Comparison of ENCODE assay signal across 29 cellular contexts in genomic region chr15:52963865-52964264, GRCh38.
"Had no signal": no experiment of that assay in that cellular context is flagged by ENCODE, and none has a peak within 500 bp of the region (broad histone marks: within the 10 kb centered on the region; RNA-seq: fewer than 3 reads in every experiment).

No MANE protein-coding gene starts in this region.

- H3K4me3 ChIP-seq: pancreas, psoas muscle, skin epidermis, smooth muscle cell, spleen, suprapubic skin, testis, tibial artery, transverse colon, upper lobe of right lung, uterus had no signal

- H3K9me3 ChIP-seq: neutrophil, pancreas, psoas muscle, spleen, suprapubic skin, testis, tibial artery, transverse colon, upper lobe of right lung, uterus had no signal

- H3K36me3 ChIP-seq: neutrophil, pancreas, spleen, suprapubic skin, tibial artery, transverse colon, upper lobe of right lung, uterus had no signal

- DNase-seq: naive B cell; naive thymus-derived CD8-positive, alpha-beta T cell; nephron progenitor cell; nucleus accumbens; pancreas; psoas muscle; right cardiac atrium; spleen; stimulated activated CD4-positive, alpha-beta T cell treated with anti-CD3 and anti-CD28 coated beads, Interleukin-12 subunit alpha, Interleukin-12 subunit beta, amount 100 ng/mL, for 4 hours; stimulated activated CD4-positive, alpha-beta T cell treated with anti-CD3 and anti-CD28 coated beads, Interleukin-1b, Interleukin-23, amount 100 ng/mL, for 48 hours; stimulated activated CD4-positive, alpha-beta T cell treated with anti-CD3 and anti-CD28 coated beads, Interleukin-4, amount 100 ng/mL, for 24 hours; stimulated activated naive B cell treated with anti-CD40 and anti-IgM and Interleukin-4, amounts not matched to agents 10 μg/mL and 1 μg/mL and 100 μg/mL, for 72 hours; stimulated activated naive CD4-positive, alpha-beta T cell treated with Interleukin-2 at 50 U/mL for 16 hours; substantia nigra; testis; tibial artery; transverse colon; upper lobe of right lung; uterus had no signal

- H3K27me3 ChIP-seq: neutrophil, pancreas, spleen, suprapubic skin, testis, tibial artery, transverse colon, upper lobe of right lung, uterus had no signal

- FAIRE-seq: pancreas had no signal

- H3K27ac ChIP-seq: neutrophil, pancreas, psoas muscle, skin epidermis, spleen, suprapubic skin, testis, tibial artery, transverse colon, upper lobe of right lung, uterus had no signal

- H3K36me3 Mint-ChIP-seq: naive B cell; naive thymus-derived CD8-positive, alpha-beta T cell; natural killer cell treated with Interleukin-12 subunit alpha and Interleukin-12 subunit beta and Interleukin-15 and Interleukin-18, amount 100 ng/mL, for 72 hours; stimulated activated effector memory CD8-positive, alpha-beta T cell treated with anti-CD3 and anti-CD28 coated beads, Interleukin-12 subunit alpha, Interleukin-12 subunit beta, amount 100 ng/mL, for 72 hours; stimulated activated naive B cell treated with anti-CD40 and anti-IgM and Interleukin-4, amounts not matched to agents 10 μg/mL and 1 μg/mL and 100 μg/mL, for 72 hours; type B pancreatic cell had no signal

- H3K4me2 ChIP-seq: smooth muscle cell had no signal

- H3K9me3 Mint-ChIP-seq: natural killer cell treated with Interleukin-12 subunit alpha and Interleukin-12 subunit beta and Interleukin-15 and Interleukin-18, amount 100 ng/mL, for 72 hours; nephron progenitor cell; neural crest cell; stimulated activated effector memory CD8-positive, alpha-beta T cell treated with anti-CD3 and anti-CD28 coated beads, Interleukin-12 subunit alpha, Interleukin-12 subunit beta, amount 100 ng/mL, for 72 hours; stimulated activated naive CD8-positive, alpha-beta T cell treated with anti-CD3 and anti-CD28 coated beads, Interleukin-15, Interleukin-2, amounts not matched to agents 100 ng/mL and 50 ng/mL, for 24 hours; type B pancreatic cell had no signal

- H3K4me1 Mint-ChIP-seq: naive B cell; naive thymus-derived CD8-positive, alpha-beta T cell; nephron progenitor cell; neural crest cell; stimulated activated effector memory CD8-positive, alpha-beta T cell treated with anti-CD3 and anti-CD28 coated beads, Interleukin-12 subunit alpha, Interleukin-12 subunit beta, amount 100 ng/mL, for 72 hours; stimulated activated naive B cell treated with anti-CD40 and anti-IgM and Interleukin-4, amounts not matched to agents 10 μg/mL and 1 μg/mL and 100 μg/mL, for 72 hours had no signal

- ATAC-seq: naive thymus-derived CD8-positive, alpha-beta T cell; natural killer cell treated with Interleukin-12 subunit alpha and Interleukin-12 subunit beta and Interleukin-15 and Interleukin-18, amount 100 ng/mL, for 72 hours; pancreas; psoas muscle; right cardiac atrium; sciatic nerve; stimulated activated effector memory CD8-positive, alpha-beta T cell treated with anti-CD3 and anti-CD28 coated beads, Interleukin-12 subunit alpha, Interleukin-12 subunit beta, amount 100 ng/mL, for 72 hours; stimulated activated naive B cell treated with anti-CD40 and anti-IgM and Interleukin-4, amounts not matched to agents 10 μg/mL and 1 μg/mL and 100 μg/mL, for 72 hours; upper lobe of right lung had no signal

- H3K27ac Mint-ChIP-seq: naive B cell; naive thymus-derived CD8-positive, alpha-beta T cell; natural killer cell treated with Interleukin-12 subunit alpha and Interleukin-12 subunit beta and Interleukin-15 and Interleukin-18, amount 100 ng/mL, for 72 hours; nephron progenitor cell; stimulated activated effector memory CD8-positive, alpha-beta T cell treated with anti-CD3 and anti-CD28 coated beads, Interleukin-12 subunit alpha, Interleukin-12 subunit beta, amount 100 ng/mL, for 72 hours; stimulated activated naive B cell treated with anti-CD40 and anti-IgM and Interleukin-4, amounts not matched to agents 10 μg/mL and 1 μg/mL and 100 μg/mL, for 72 hours; stimulated activated naive CD8-positive, alpha-beta T cell treated with anti-CD3 and anti-CD28 coated beads, Interleukin-15, Interleukin-2, amounts not matched to agents 100 ng/mL and 50 ng/mL, for 24 hours; type B pancreatic cell had no signal

- H3K4me3 Mint-ChIP-seq: naive B cell; naive thymus-derived CD8-positive, alpha-beta T cell; natural killer cell treated with Interleukin-12 subunit alpha and Interleukin-12 subunit beta and Interleukin-15 and Interleukin-18, amount 100 ng/mL, for 72 hours; nephron progenitor cell; neural crest cell; stimulated activated effector memory CD8-positive, alpha-beta T cell treated with anti-CD3 and anti-CD28 coated beads, Interleukin-12 subunit alpha, Interleukin-12 subunit beta, amount 100 ng/mL, for 72 hours; stimulated activated naive B cell treated with anti-CD40 and anti-IgM and Interleukin-4, amounts not matched to agents 10 μg/mL and 1 μg/mL and 100 μg/mL, for 72 hours; stimulated activated naive CD8-positive, alpha-beta T cell treated with anti-CD3 and anti-CD28 coated beads, Interleukin-15, Interleukin-2, amounts not matched to agents 100 ng/mL and 50 ng/mL, for 24 hours; type B pancreatic cell had no signal

- H3K4me1 ChIP-seq: pancreas, psoas muscle, spleen, suprapubic skin, testis, tibial artery, transverse colon, upper lobe of right lung, uterus had no signal
